ENCODE assay signal across 17 cellular contexts in the genomic region with DNA sequence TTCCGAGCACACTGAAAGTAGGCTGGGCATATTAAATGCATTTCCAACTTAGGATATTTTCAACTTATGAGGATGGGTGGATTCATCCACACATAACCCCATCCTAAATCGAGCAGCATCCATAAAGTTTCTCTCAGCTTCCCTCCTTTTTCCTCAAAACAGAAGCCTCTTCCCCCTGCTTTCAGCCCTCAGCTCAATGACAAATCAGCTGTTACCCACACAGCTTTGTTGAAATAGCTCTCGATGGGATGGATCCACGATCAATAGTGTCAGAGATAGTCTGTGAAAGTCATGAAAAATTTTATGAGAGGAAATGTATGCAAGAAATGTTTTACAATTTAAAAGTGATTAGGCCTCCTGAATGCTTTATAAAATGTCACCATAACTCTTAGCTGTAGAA. TPM values are rescaled to one million over a fixed set of nuclear protein-coding genes. Genes with fewer than 3 reads are reported as not detected.
DNase-seq lines count a peak whose midpoint lies in the region; ATAC-seq, FAIRE-seq and TF ChIP-seq lines count a peak whose summit lies in the region.
"Had no signal": no experiment of that assay in that cellular context is flagged by ENCODE, and none has a peak within 500 bp of the region (broad histone marks: within the 10 kb centered on the region; RNA-seq: fewer than 3 reads in every experiment).

No MANE protein-coding gene starts in this region.

- H4K20me1 ChIP-seq in Karpas-422 (ENCODE audit: insufficient read depth, low read depth, low read length) (peaks cover 13% of the 10 kb centered on the region; the same call in 1 of the 2 replicates), GM12878 (ENCODE audit: control insufficient read depth, insufficient read depth) (no peaks in the 10 kb centered on the region)

- H3K9me3 ChIP-seq in Karpas-422 (ENCODE audit: low read length): no peaks in the 10 kb centered on the region
- no peaks in the 10 kb centered on the region for H3K9me3 ChIP-seq in GM12878 (replicated peaks; ENCODE audit: control insufficient read depth, insufficient read depth, low read length)
- H3K9me3 ChIP-seq in neuron (ENCODE audit: low read length): no peaks in the 10 kb centered on the region
- H3K9me3 ChIP-seq in body of pancreas: no peaks in the 10 kb centered on the region
- H3K9me3 ChIP-seq: SJSA1, thoracic aorta had no signal

- peaks cover 13% of the 10 kb centered on the region for H3K36me3 Mint-ChIP-seq in activated T-cell treated with anti-CD3 and anti-CD28 coated beads, Interleukin-2, amount 50 U/mL, for 4 hours (ENCODE audit: insufficient read depth)

- H3K27me3 Mint-ChIP-seq in activated T-cell treated with anti-CD3 and anti-CD28 coated beads, Interleukin-2, amount 50 U/mL, for 4 hours (ENCODE audit: low read depth): no peaks in the 10 kb centered on the region

- intact Hi-C loops in GM12878 (cut with micrococcal nuclease; ENCODE audit: unreplicated experiment) (no loop called here), body of pancreas (cut with DNase I) (no loop called here)

- H3K27me3 ChIP-seq in Karpas-422 (ENCODE audit: low read length): no peaks in the 10 kb centered on the region
- H3K27me3 ChIP-seq in GM12878 (replicated peaks in 1 of 2; ENCODE audit: control insufficient read depth in 2 of 2, insufficient read depth in 2 of 2, low read length in 1 of 2): no peaks in the 10 kb centered on the region
- H3K27me3 ChIP-seq in neuron (ENCODE audit: insufficient read depth, low read length): no peaks in the 10 kb centered on the region
- no peaks in the 10 kb centered on the region for H3K27me3 ChIP-seq in body of pancreas
- H3K27me3 ChIP-seq: cardiac muscle cell, foreskin keratinocyte, SJSA1 had no signal

- no peak for DNase-seq in activated T-cell treated with anti-CD3 and anti-CD28 coated beads, Interleukin-2, amount 50 U/mL, for 4 hours
- DNase-seq in activated T-cell treated with anti-CD3 and anti-CD28 coated beads, Interleukin-2, amount 50 U/mL, for 1 hour: no peak
- no peak for DNase-seq in Karpas-422
- no peak for DNase-seq in GM12878 (ENCODE audit: low read depth, low spot score)
- no peak for DNase-seq in body of pancreas
- DNase-seq: DMS79; effector memory CD4-positive, alpha-beta T cell; foreskin keratinocyte; midbrain; NCI-H1092 treated with DMSO at 0.1 percent for 48 hours had no signal

- TF ChIP-seq CTCF in GM12878 (IDR thresholded peaks at IDR 0.05 in 2 of 3, conservative IDR thresholded peaks at IDR 0.05 in 1 of 3; ENCODE audit: control insufficient read depth in 2 of 3, extremely low read depth in 1 of 3, insufficient read depth in 1 of 3, low read depth in 3 of 3, low read length in 3 of 3): no peak
- TF ChIP-seq CTCF in body of pancreas (IDR thresholded peaks at IDR 0.05): no peak

- no peaks in the 10 kb centered on the region for H3K9me3 Mint-ChIP-seq in activated T-cell treated with anti-CD3 and anti-CD28 coated beads, Interleukin-2, amount 50 U/mL, for 4 hours

- H3K79me2 ChIP-seq in Karpas-422 (ENCODE audit: low read length) (peaks cover 68% of the 10 kb centered on the region), GM12878 (ENCODE audit: control insufficient read depth, insufficient read depth, low read length) (peaks cover 60% of the 10 kb centered on the region)

- RAD21 ChIA-PET in GM12878 (lab: Charles Lee; ENCODE audit: unreplicated experiment): no interaction called here

- no peak for FAIRE-seq in GM12878 (lab: Jason Lieb, UNC)

- no peak for TF ChIP-seq EP300 in GM12878 (IDR thresholded peaks at IDR 0.05; ENCODE audit: borderline replicate concordance in 1 of 2, control insufficient read depth in 1 of 2, low read depth in 2 of 2, low read length in 2 of 2)

- 98% methylated on average over 4 of the region's 4 CpGs for WGBS in GM12878 (ENCODE audit: insufficient coverage, insufficient replicate concordance, low lambda C conversion rate, missing lambda C conversion rate)
- 75 to 82% methylated on average over 4 of the region's 4 CpGs for WGBS in body of pancreas, 2 donors

- peak overlapping the region; percentile 92 for H3K4me3 Mint-ChIP-seq in activated T-cell treated with anti-CD3 and anti-CD28 coated beads, Interleukin-2, amount 50 U/mL, for 4 hours

- no peak for ATAC-seq in activated T-cell treated with anti-CD3 and anti-CD28 coated beads, Interleukin-2, amount 50 U/mL, for 4 hours
- ATAC-seq in GM12878: no peak
- no peak for ATAC-seq in GM21526 (IDR thresholded peaks at IDR 0.05; ENCODE audit: low FRiP score, unreplicated experiment)
- no peak for ATAC-seq in body of pancreas
- ATAC-seq in GM19328 (IDR thresholded peaks at IDR 0.05; ENCODE audit: unreplicated experiment): no peak
- ATAC-seq: activated CD4-positive, CD25-positive, alpha-beta regulatory T cell treated with anti-CD3 and anti-CD28 coated beads, Interleukin-2, amount 50 U/mL, for 24 hours; foreskin keratinocyte had no signal

- peak overlapping the region; percentile 93 for H3K9ac ChIP-seq in Karpas-422 (ENCODE audit: low read length)
- H3K9ac ChIP-seq in GM12878 (ENCODE audit: control insufficient read depth, insufficient read depth, low read length): no peak overlapping the region

- peaks cover 40% of the 10 kb centered on the region for H3K4me1 Mint-ChIP-seq in activated T-cell treated with anti-CD3 and anti-CD28 coated beads, Interleukin-2, amount 50 U/mL, for 4 hours (ENCODE audit: low read depth)

- CTCF ChIA-PET in GM12878 (lab: Yijun Ruan, JAX): interaction anchor here (0.9 to 1.6 kb wide), 3 partner anchors 19 to 27 kb away, joined by 3 to 9 read pairs (median 3); partner anchors contain the start of genes C1QBP and DERL2

- TF ChIP-seq POLR2A in GM12878 (IDR thresholded peaks at IDR 0.05; ENCODE audit: low read depth, low read length): no peak
- no peak for TF ChIP-seq POLR2A in body of pancreas (IDR thresholded peaks at IDR 0.05)

- no TSS peak for BruUV-seq in GM12878 (replicated peaks; lab: Mats Ljungman, UMichigan)

- H3K9me2 ChIP-seq in Karpas-422 (replicated peaks; ENCODE audit: insufficient read depth, low read length): no peaks in the 10 kb centered on the region

- H3K4me2 ChIP-seq in Karpas-422 (ENCODE audit: low read depth, low read length, poor library complexity, severe bottlenecking) (peak overlapping the region; percentile 80), GM12878 (ENCODE audit: control insufficient read depth, insufficient read depth) (peak overlapping the region; percentile 79)

- SMC1A ChIA-PET in GM12878 (lab: Charles Lee; ENCODE audit: uncharacterized antibody, unreplicated experiment): interaction anchor here (0.5 to 1.0 kb wide), 3 partner anchors 20 to 553 kb away, joined by 3 to 4 read pairs (median 4); partner anchors contain the start of genes DERL2 and MIS12

- H3K4me3 ChIP-seq in Karpas-422 (ENCODE audit: low read length): peak overlapping the region; percentile 91
- peak overlapping the region; percentile 87 for H3K4me3 ChIP-seq in GM12878
- H3K4me3 ChIP-seq in neuron (ENCODE audit: low read length): peak overlapping the region; percentile 90
- no peak overlapping the region for H3K4me3 ChIP-seq in body of pancreas
- H3K4me3 ChIP-seq: SJSA1 had no signal

- POLR2A ChIA-PET in GM12878 (lab: Charles Lee): interaction anchor here (2.3 kb wide), 1 partner anchor 27 kb away, joined by 7 read pairs; the partner anchor contains the start of gene C1QBP

- H3K27ac ChIP-seq in Karpas-422 (ENCODE audit: low read length): no peak overlapping the region
- H3K27ac ChIP-seq in GM12878 (ENCODE audit: control insufficient read depth, insufficient read depth): no peak overlapping the region
- H3K27ac ChIP-seq in body of pancreas: no peak overlapping the region
- H3K27ac ChIP-seq: foreskin keratinocyte, SJSA1, thoracic aorta had no signal

- TF ChIP-seq RAD21 in GM12878 (IDR thresholded peaks at IDR 0.05; ENCODE audit: insufficient read depth, low read depth, low read length): no peak

- H2AFZ ChIP-seq in Karpas-422 (ENCODE audit: low read length): no peak overlapping the region
- no peak overlapping the region for H2AFZ ChIP-seq in GM12878 (ENCODE audit: control insufficient read depth, low read depth, low read length)
- H2AFZ ChIP-seq in neuron (ENCODE audit: low read depth, low read length): no peak overlapping the region

- H3K4me1 ChIP-seq in Karpas-422 (ENCODE audit: low read length): peaks cover 23% of the 10 kb centered on the region
- H3K4me1 ChIP-seq in GM12878 (ENCODE audit: control insufficient read depth, insufficient read depth, low read length): no peaks in the 10 kb centered on the region
- peaks cover 16% of the 10 kb centered on the region for H3K4me1 ChIP-seq in neuron (ENCODE audit: insufficient read depth, low read length)
- H3K4me1 ChIP-seq in body of pancreas: peaks cover 24% of the 10 kb centered on the region

- H3K36me3 ChIP-seq in Karpas-422 (ENCODE audit: insufficient read depth, low read length) (peaks cover 27% of the 10 kb centered on the region), GM12878 (ENCODE audit: control insufficient read depth in 2 of 2, insufficient read depth in 2 of 2, low read length in 1 of 2) (peaks cover 1 to 6% of the 10 kb centered on the region in 2 experiments; a peak in 3 of 4 replicates), neuron (ENCODE audit: insufficient read depth, low read length) (peaks cover 9% of the 10 kb centered on the region), body of pancreas (replicated peaks in 1 of 2; ENCODE audit: insufficient read depth in 1 of 2, low read depth in 2 of 2) (peaks cover 0 to 2% of the 10 kb centered on the region in 2 donors)
- H3K36me3 ChIP-seq: cardiac muscle cell, thoracic aorta had no signal

- in situ Hi-C loops in GM12878 (cut with MboI): no loop called here

RNA-seq across cellular contexts. Expression of gene DHX33, which starts 2.5 kb away (rescaled TPM):
- 10 to 100 TPM; 54.1 to 59.9 (median 58.0) TPM for total RNA-seq in activated T-cell treated with anti-CD3 and anti-CD28 coated beads, Interleukin-2, amount 50 U/mL, for 4 hours
- 17.0 and 19.5 TPM in 2 replicates for total RNA-seq in Karpas-422 (2014; rRNA removed; shearing (Covaris generic); ENCODE audit: low replicate concordance)
- 17.5 and 18.6 TPM in 2 replicates for total RNA-seq in GM12878 (2013; cell fraction: nucleolus; rRNA removed)
- total RNA-seq in GM12878 (2014; rRNA removed) (11.7 and 12.7 TPM in 2 replicates), GM12878 (2014; rRNA removed; fragmentation: Illumina TruSeq; extraction: Trizol) (12.4 and 12.8 TPM in 2 replicates), GM12878 (2021) (30.6 and 33.5 TPM in 2 replicates), body of pancreas (10 to 100 TPM in 1 of 2 donors, 1 to 10 TPM in 1; 6.5 to 10.9 TPM)
- 8.1 TPM for polyA plus RNA-seq in GM12878 (2011; ENCODE audit: low read depth)
- polyA plus RNA-seq in GM12878 (2011; rRNA removed) (12.3 and 16.5 TPM in 2 replicates), GM12878 (2014; fragmentation: Illumina TruSeq; extraction: Trizol) (32.0 and 33.2 TPM in 2 replicates), GM12878 (2014; fragmentation: Nextera tagmentation; extraction: Ambion mirVana) (10 to 100 TPM; 12.2 to 13.3 TPM), GM12878 (2014; rRNA removed) (24.6 and 24.8 TPM in 2 replicates), GM12878 (2016; fragmentation: Nextera tagmentation; extraction: Ambion mirVana) (1 to 10 TPM; 6.5 to 8.5 TPM)
- polyA plus RNA-seq in GM12878 (2011; cell fraction: cytosol; rRNA removed): 16.9 and 18.8 TPM in 2 replicates
- polyA plus RNA-seq in GM12878 (2011; cell fraction: nucleus; rRNA removed): 12.3 and 20.4 TPM in 2 replicates
- polyA plus RNA-seq in GM12878 (2012): 11.2 and 11.5 TPM in 2 replicates
- 27.1 and 28.2 TPM in 2 replicates for polyA minus RNA-seq in GM12878 (2011; rRNA and poly(A)+ RNA removed)
- 12.3 and 12.7 TPM in 2 replicates for polyA minus RNA-seq in GM12878 (2011; cell fraction: cytosol; rRNA and poly(A)+ RNA removed)
- 5.7 and 9.2 TPM in 2 replicates for polyA minus RNA-seq in GM12878 (2011; cell fraction: nucleus; rRNA and poly(A)+ RNA removed)

RNA-seq across cellular contexts. Expression of gene DERL2, which starts 19.7 kb away (rescaled TPM):
- 10 to 100 TPM; 77.3 to 90.3 (median 82.1) TPM for total RNA-seq in activated T-cell treated with anti-CD3 and anti-CD28 coated beads, Interleukin-2, amount 50 U/mL, for 4 hours
- 22.2 and 23.8 TPM in 2 replicates for total RNA-seq in Karpas-422 (2014; rRNA removed; shearing (Covaris generic); ENCODE audit: low replicate concordance)
- 51.6 and 76.9 TPM in 2 replicates for total RNA-seq in GM12878 (2013; cell fraction: nucleolus; rRNA removed)
- total RNA-seq in GM12878 (2014; rRNA removed) (31.4 and 46.6 TPM in 2 replicates), GM12878 (2014; rRNA removed; fragmentation: Illumina TruSeq; extraction: Trizol) (35.0 and 40.5 TPM in 2 replicates), GM12878 (2021) (59.4 and 60.4 TPM in 2 replicates), body of pancreas (10 to 100 TPM; 25.4 to 42.5 TPM)
- 47.0 TPM for polyA plus RNA-seq in GM12878 (2011; ENCODE audit: low read depth)
- polyA plus RNA-seq in GM12878 (2011; rRNA removed) (78.2 and 96.2 TPM in 2 replicates), GM12878 (2014; fragmentation: Illumina TruSeq; extraction: Trizol) (42.1 and 42.2 TPM in 2 replicates), GM12878 (2014; fragmentation: Nextera tagmentation; extraction: Ambion mirVana) (100 to 1,000 TPM; 161 to 236 TPM), GM12878 (2014; rRNA removed) (44.9 and 53.0 TPM in 2 replicates), GM12878 (2016; fragmentation: Nextera tagmentation; extraction: Ambion mirVana) (100 to 1,000 TPM; 156 to 170 TPM)
- polyA plus RNA-seq in GM12878 (2011; cell fraction: cytosol; rRNA removed): 43.5 and 44.7 TPM in 2 replicates
- 74.8 and 78.7 TPM in 2 replicates for polyA plus RNA-seq in GM12878 (2011; cell fraction: nucleus; rRNA removed)
- 55.9 and 66.9 TPM in 2 replicates for polyA plus RNA-seq in GM12878 (2012)
- polyA minus RNA-seq in GM12878 (2011; rRNA and poly(A)+ RNA removed): 18.8 and 22.5 TPM in 2 replicates
- polyA minus RNA-seq in GM12878 (2011; cell fraction: cytosol; rRNA and poly(A)+ RNA removed): 13.1 and 16.4 TPM in 2 replicates
- polyA minus RNA-seq in GM12878 (2011; cell fraction: nucleus; rRNA and poly(A)+ RNA removed): 31.9 and 42.7 TPM in 2 replicates

RNA-seq across cellular contexts. Expression of gene MIS12, which starts 20.1 kb away (rescaled TPM):
- total RNA-seq in activated T-cell treated with anti-CD3 and anti-CD28 coated beads, Interleukin-2, amount 50 U/mL, for 4 hours: 10 to 100 TPM; 35.9 to 38.1 (median 37.2) TPM
- total RNA-seq in Karpas-422 (2014; rRNA removed; shearing (Covaris generic); ENCODE audit: low replicate concordance): 11.3 and 22.5 TPM in 2 replicates
- 11.6 and 11.8 TPM in 2 replicates for total RNA-seq in GM12878 (2013; cell fraction: nucleolus; rRNA removed)
- total RNA-seq in GM12878 (2014; rRNA removed) (24.0 and 28.7 TPM in 2 replicates), GM12878 (2014; rRNA removed; fragmentation: Illumina TruSeq; extraction: Trizol) (34.1 and 34.2 TPM in 2 replicates), GM12878 (2021) (19.8 and 20.6 TPM in 2 replicates), body of pancreas (1 to 10 TPM; 7.9 to 8.6 TPM)
- polyA plus RNA-seq in GM12878 (2011; ENCODE audit: low read depth): 9.1 TPM
- polyA plus RNA-seq in GM12878 (2011; rRNA removed) (25.9 and 40.7 TPM in 2 replicates), GM12878 (2014; fragmentation: Illumina TruSeq; extraction: Trizol) (33.4 and 35.5 TPM in 2 replicates), GM12878 (2014; fragmentation: Nextera tagmentation; extraction: Ambion mirVana) (10 to 100 TPM; 19.9 to 24.0 TPM), GM12878 (2014; rRNA removed) (18.7 and 20.4 TPM in 2 replicates), GM12878 (2016; fragmentation: Nextera tagmentation; extraction: Ambion mirVana) (10 to 100 TPM; 32.8 to 33.3 TPM)
- 12.3 and 13.8 TPM in 2 replicates for polyA plus RNA-seq in GM12878 (2011; cell fraction: cytosol; rRNA removed)
- 12.5 and 14.8 TPM in 2 replicates for polyA plus RNA-seq in GM12878 (2011; cell fraction: nucleus; rRNA removed)
- 14.1 and 16.5 TPM in 2 replicates for polyA plus RNA-seq in GM12878 (2012)
- 14.3 and 16.9 TPM in 2 replicates for polyA minus RNA-seq in GM12878 (2011; rRNA and poly(A)+ RNA removed)
- 4.7 and 12.2 TPM in 2 replicates for polyA minus RNA-seq in GM12878 (2011; cell fraction: cytosol; rRNA and poly(A)+ RNA removed)
- polyA minus RNA-seq in GM12878 (2011; cell fraction: nucleus; rRNA and poly(A)+ RNA removed): 3.6 and 5.0 TPM in 2 replicates

RNA-seq across cellular contexts. Expression of gene C1QBP, which starts 27.3 kb away (rescaled TPM):
- total RNA-seq in activated T-cell treated with anti-CD3 and anti-CD28 coated beads, Interleukin-2, amount 50 U/mL, for 4 hours: 100 to 1,000 TPM; 663 to 755 (median 712) TPM
- 314 and 361 TPM in 2 replicates for total RNA-seq in Karpas-422 (2014; rRNA removed; shearing (Covaris generic); ENCODE audit: low replicate concordance)
- total RNA-seq in GM12878 (2013; cell fraction: nucleolus; rRNA removed): 51.2 and 54.9 TPM in 2 replicates
- total RNA-seq in GM12878 (2014; rRNA removed) (415 and 426 TPM in 2 replicates), GM12878 (2014; rRNA removed; fragmentation: Illumina TruSeq; extraction: Trizol) (629 and 683 TPM in 2 replicates), GM12878 (2021) (411 and 415 TPM in 2 replicates), body of pancreas (10 to 100 TPM; 46.5 to 62.3 TPM)
- polyA plus RNA-seq in GM12878 (2011; ENCODE audit: low read depth): 296 TPM
- polyA plus RNA-seq in GM12878 (2011; rRNA removed) (444 and 610 TPM in 2 replicates), GM12878 (2014; fragmentation: Illumina TruSeq; extraction: Trizol) (592 and 753 TPM in 2 replicates), GM12878 (2014; fragmentation: Nextera tagmentation; extraction: Ambion mirVana) (100 to 1,000 TPM; 124 to 227 TPM), GM12878 (2014; rRNA removed) (381 and 414 TPM in 2 replicates), GM12878 (2016; fragmentation: Nextera tagmentation; extraction: Ambion mirVana) (100 to 1,000 TPM; 945 to 989 TPM)
- 232 and 273 TPM in 2 replicates for polyA plus RNA-seq in GM12878 (2011; cell fraction: cytosol; rRNA removed)
- 184 and 213 TPM in 2 replicates for polyA plus RNA-seq in GM12878 (2011; cell fraction: nucleus; rRNA removed)
- 238 and 269 TPM in 2 replicates for polyA plus RNA-seq in GM12878 (2012)
- 160 and 234 TPM in 2 replicates for polyA minus RNA-seq in GM12878 (2011; rRNA and poly(A)+ RNA removed)
- 111 TPM in 2 replicates for polyA minus RNA-seq in GM12878 (2011; cell fraction: cytosol; rRNA and poly(A)+ RNA removed)
- 34.8 and 40.8 TPM in 2 replicates for polyA minus RNA-seq in GM12878 (2011; cell fraction: nucleus; rRNA and poly(A)+ RNA removed)

RNA-seq across cellular contexts. Expression of gene RPAIN, which starts 46.3 kb away (rescaled TPM):
- 10 to 100 TPM; 68.5 to 81.5 (median 76.2) TPM for total RNA-seq in activated T-cell treated with anti-CD3 and anti-CD28 coated beads, Interleukin-2, amount 50 U/mL, for 4 hours
- 53.5 and 67.5 TPM in 2 replicates for total RNA-seq in Karpas-422 (2014; rRNA removed; shearing (Covaris generic); ENCODE audit: low replicate concordance)
- total RNA-seq in GM12878 (2013; cell fraction: nucleolus; rRNA removed): 166 and 189 TPM in 2 replicates
- total RNA-seq in GM12878 (2014; rRNA removed) (68.6 and 70.4 TPM in 2 replicates), GM12878 (2014; rRNA removed; fragmentation: Illumina TruSeq; extraction: Trizol) (74.6 and 76.3 TPM in 2 replicates), GM12878 (2021) (44.6 and 45.8 TPM in 2 replicates), body of pancreas (10 to 100 TPM; 28.0 to 35.3 TPM)
- polyA plus RNA-seq in GM12878 (2011; ENCODE audit: low read depth): 32.9 TPM
- polyA plus RNA-seq in GM12878 (2011; rRNA removed) (69.5 and 69.8 TPM in 2 replicates), GM12878 (2014; fragmentation: Illumina TruSeq; extraction: Trizol) (50.2 and 53.3 TPM in 2 replicates), GM12878 (2014; fragmentation: Nextera tagmentation; extraction: Ambion mirVana) (100 to 1,000 TPM; 101 to 109 TPM), GM12878 (2014; rRNA removed) (50.6 and 56.4 TPM in 2 replicates), GM12878 (2016; fragmentation: Nextera tagmentation; extraction: Ambion mirVana) (10 to 100 TPM; 71.5 to 74.8 TPM)
- 45.4 and 50.3 TPM in 2 replicates for polyA plus RNA-seq in GM12878 (2011; cell fraction: cytosol; rRNA removed)
- polyA plus RNA-seq in GM12878 (2011; cell fraction: nucleus; rRNA removed): 60.8 and 64.9 TPM in 2 replicates
- polyA plus RNA-seq in GM12878 (2012): 35.3 and 37.0 TPM in 2 replicates
- 39.9 and 44.4 TPM in 2 replicates for polyA minus RNA-seq in GM12878 (2011; rRNA and poly(A)+ RNA removed)
- polyA minus RNA-seq in GM12878 (2011; cell fraction: cytosol; rRNA and poly(A)+ RNA removed): 15.9 and 16.4 TPM in 2 replicates
- 35.1 and 43.3 TPM in 2 replicates for polyA minus RNA-seq in GM12878 (2011; cell fraction: nucleus; rRNA and poly(A)+ RNA removed)

Comparison
In these comparisons a context has a peak if more than half of its experiments do, and no peak if none do; other contexts are left out.
1. H3K4me3 ChIP-seq: peak in Karpas-422 (single experiment), GM12878 (single experiment) and neuron (single experiment); none in body of pancreas (0 of 2).